32 cellular contexts compared by ENCODE assay signal in the genomic region with DNA sequence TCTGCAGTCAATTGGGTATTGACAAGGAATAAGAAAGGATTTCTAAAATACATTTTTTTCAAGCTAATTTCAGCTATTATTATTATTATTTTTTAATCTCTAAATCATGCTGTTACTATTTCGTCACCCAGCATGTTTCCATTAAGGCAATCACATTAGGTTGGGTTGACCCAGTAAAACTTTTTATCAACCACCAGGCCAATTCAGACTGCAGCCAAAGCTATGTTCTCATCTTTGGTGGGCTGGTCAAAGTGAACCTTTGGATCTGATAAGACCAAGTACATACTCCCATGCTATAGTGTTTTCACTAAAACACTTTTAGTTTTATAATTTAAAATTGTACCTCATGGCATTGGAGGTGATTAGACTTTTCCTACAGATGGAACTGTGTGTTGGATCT.
"Had no signal": no experiment of that assay in that cellular context is flagged by ENCODE, and none has a peak within 500 bp of the region (broad histone marks: within the 10 kb centered on the region; RNA-seq: fewer than 3 reads in every experiment).

No MANE protein-coding gene starts in this region.

- H3K36me3 ChIP-seq: brain microvascular endothelial cell, Peyer's patch, WERI-Rb-1 had no signal

- FAIRE-seq: astrocyte had no signal

- H3K27ac ChIP-seq: brain microvascular endothelial cell, Peyer's patch, WERI-Rb-1 had no signal

- H3K27me3 ChIP-seq: brain microvascular endothelial cell, Peyer's patch had no signal

- ATAC-seq: activated CD8-positive, alpha-beta T cell treated with anti-CD3 and anti-CD28 coated beads for 36 hours; activated T-cell treated with anti-CD3 and anti-CD28 coated beads, Interleukin-2, amount 50 U/mL, for 72 hours; activated T-helper 17 cell treated with anti-CD3 and anti-CD28 coated beads, Interleukin-2, amount 50 U/mL, for 72 hours; PC-3 had no signal

- H3K4me3 ChIP-seq: Peyer's patch had no signal

- H3K9me3 ChIP-seq: Peyer's patch had no signal

- DNase-seq: activated CD4-positive, alpha-beta T cell treated with anti-CD3 and anti-CD28 coated beads, Interleukin-2, amount 10 ng/mL, durations not matched to agents 24 days and 14 days; activated CD4-positive, alpha-beta T cell treated with anti-CD3 and anti-CD28 coated beads, Interleukin-2, amount 50 U/mL, for 4 hours; activated CD8-positive, alpha-beta T cell treated with anti-CD3 and anti-CD28 coated beads for 36 hours; activated effector memory CD4-positive, alpha-beta T cell treated with anti-CD3 and anti-CD28 coated beads, Interleukin-2, amount 50 U/mL, for 16 hours; activated naive CD4-positive, alpha-beta T cell; activated naive CD4-positive, alpha-beta T cell treated with anti-CD3 and anti-CD28 coated beads, Interleukin-2, amount 50 U/mL, for 16 hours; activated naive CD8-positive, alpha-beta T cell treated with anti-CD3 and anti-CD28 coated beads for 36 hours; activated T-cell treated with anti-CD3 and anti-CD28 coated beads, Interleukin-2, amount 50 U/mL, for 1 hour; activated T-cell treated with anti-CD3 and anti-CD28 coated beads, Interleukin-2, amount 50 U/mL, for 72 hours; amygdala; brain microvascular endothelial cell; Kasumi-1; KG1; MM.1S; MV-4-11; NCI-H1092; NCI-H1436 treated with DMSO at 0.1 percent for 48 hours; NCI-H187; NCI-H2029 treated with DMSO at 0.1 percent for 48 hours; NCI-H2107; NCI-H2171; NCI-H510A; NCI-H526; NCI-H748 treated with DMSO at 0.1 percent for 48 hours; NK-92 treated with Interleukin-12 subunit alpha and Interleukin-12 subunit beta, amount 100 ng/mL, for 24 hours; PC-3; Peyer's patch; RPMI8226; T1000; WERI-Rb-1 had no signal

- H3K4me1 ChIP-seq: Peyer's patch had no signal
